3 cellular contexts compared by ENCODE assay signal in genomic region chr11:12657336-12657735, GRCh38.
"Had no signal": no experiment of that assay in that cellular context is flagged by ENCODE, and none has a peak within 500 bp of the region (broad histone marks: within the 10 kb centered on the region; RNA-seq: fewer than 3 reads in every experiment).

No MANE protein-coding gene starts in this region.

- DNase-seq: GDM1, GF-D8 had no signal

- ATAC-seq: GM12878 had no signal

- H3K4me3 ChIP-seq: GM12878 had no signal
